In the genomic region with DNA sequence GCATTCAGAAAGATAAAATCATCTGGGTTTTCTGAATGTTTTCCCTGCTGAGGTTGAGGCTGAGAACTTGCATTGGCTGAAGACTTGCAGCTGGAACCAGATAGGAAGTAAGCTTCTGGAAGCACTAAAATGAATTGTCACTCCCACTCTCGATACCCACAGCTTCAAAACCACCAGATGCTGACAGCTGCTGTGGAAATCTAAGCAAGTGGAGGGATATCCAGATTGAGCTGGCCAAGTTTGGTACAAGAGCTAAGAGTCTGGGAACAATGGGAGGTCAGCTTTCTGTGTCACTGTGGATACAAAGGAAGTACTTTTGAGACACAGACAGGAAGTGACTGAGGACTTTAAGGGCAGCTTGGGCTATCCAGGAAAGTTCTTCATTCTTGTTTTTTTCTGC, we compare ENCODE assay signal across 11 cellular contexts. TPM values are rescaled to one million over a fixed set of nuclear protein-coding genes. Genes with fewer than 3 reads are reported as not detected.
DNase-seq lines count a peak whose midpoint lies in the region; ATAC-seq, FAIRE-seq and TF ChIP-seq lines count a peak whose summit lies in the region.
"Had no signal": no experiment of that assay in that cellular context is flagged by ENCODE, and none has a peak within 500 bp of the region (broad histone marks: within the 10 kb centered on the region; RNA-seq: fewer than 3 reads in every experiment).

No MANE protein-coding gene starts in this region.

- peaks cover 0 to 2% (median 0%) of the 10 kb centered on the region in 7 donors for H3K9me3 Mint-ChIP-seq in CD14-positive monocyte
- no peaks in the 10 kb centered on the region for H3K9me3 Mint-ChIP-seq in HFFc6
- H3K9me3 Mint-ChIP-seq in astrocyte (ENCODE audit: unreplicated experiment): peaks cover 3% of the 10 kb centered on the region

- H3K27ac Mint-ChIP-seq in CD14-positive monocyte (peak overlapping the region; percentile 75 to 89 (median 81)), HFFc6 (peak overlapping the region; percentile 36; the same call in 1 of the 2 replicates), astrocyte (ENCODE audit: unreplicated experiment) (no peak overlapping the region)
- H3K27ac Mint-ChIP-seq: mesothelial cell of epicardium had no signal

- TF ChIP-seq CTCF in CD14-positive monocyte (IDR thresholded peaks at IDR 0.05) (no peak), HFFc6 (IDR thresholded peaks at IDR 0.05) (no peak), astrocyte (IDR thresholded peaks at IDR 0.05; ENCODE audit: insufficient read depth, low read depth, low read length) (no peak)

- H2AFZ ChIP-seq in astrocyte (ENCODE audit: low read depth, low read length): no peak overlapping the region

- H3K79me2 ChIP-seq in astrocyte (ENCODE audit: insufficient read depth, low read length): no peaks in the 10 kb centered on the region

- ATAC-seq in HG03175 (IDR thresholded peaks at IDR 0.05; ENCODE audit: unreplicated experiment) (no peak), GM18867 (IDR thresholded peaks at IDR 0.05; ENCODE audit: unreplicated experiment) (no peak), GM18517 (IDR thresholded peaks at IDR 0.05; ENCODE audit: unreplicated experiment) (no peak), GM21526 (IDR thresholded peaks at IDR 0.05; ENCODE audit: low FRiP score, unreplicated experiment) (no peak)

- H3K27me3 Mint-ChIP-seq in CD14-positive monocyte (ENCODE audit: low read depth in 3 of 3): peaks cover 0 to 3% (median 0%) of the 10 kb centered on the region in 3 donors
- peaks cover under 1% of the 10 kb centered on the region for H3K27me3 Mint-ChIP-seq in HFFc6 (ENCODE audit: insufficient read depth)
- no peaks in the 10 kb centered on the region for H3K27me3 Mint-ChIP-seq in astrocyte (ENCODE audit: low read depth, unreplicated experiment)

- no peaks in the 10 kb centered on the region for H4K20me1 ChIP-seq in astrocyte (ENCODE audit: insufficient read depth, low read length)

- no peaks in the 10 kb centered on the region for H3K9me3 ChIP-seq in astrocyte (ENCODE audit: insufficient read depth, low read depth, low read length)

- H3K4me1 ChIP-seq in astrocyte (ENCODE audit: insufficient read depth, low read length): peaks cover 24% of the 10 kb centered on the region

- H3K27me3 ChIP-seq in astrocyte (ENCODE audit: insufficient read depth, low read length): no peaks in the 10 kb centered on the region

- DNase-seq in CD14-positive monocyte (ENCODE audit: low spot score): peak; percentile 49
- no peak for DNase-seq in HFFc6
- peak; percentile 47 for DNase-seq in astrocyte (ENCODE audit: low read depth)
- DNase-seq in mucosa of gallbladder (ENCODE audit: low spot score): peak; percentile 11
- DNase-seq: NCI-H187 had no signal

- FAIRE-seq in astrocyte (lab: Jason Lieb, UNC): no peak
- FAIRE-seq: urothelium cell line had no signal

- H3K4me2 ChIP-seq in astrocyte (ENCODE audit: low read length): no peak overlapping the region

- no peaks in the 10 kb centered on the region for H3K36me3 ChIP-seq in astrocyte (ENCODE audit: insufficient read depth, low read length)

- no peak overlapping the region for H3K27ac ChIP-seq in astrocyte (ENCODE audit: low read depth, low read length)

- no peak overlapping the region for H3K9ac ChIP-seq in astrocyte (ENCODE audit: low read length)

- H3K36me3 Mint-ChIP-seq in CD14-positive monocyte (peaks cover 0 to 2% of the 10 kb centered on the region in 2 donors), HFFc6 (ENCODE audit: low read depth) (no peaks in the 10 kb centered on the region), astrocyte (ENCODE audit: low read depth, unreplicated experiment) (peaks cover 3% of the 10 kb centered on the region)
- H3K36me3 Mint-ChIP-seq: mesothelial cell of epicardium had no signal

- no peak overlapping the region for H3K4me3 ChIP-seq in astrocyte (ENCODE audit: insufficient read depth, low read depth, low read length)

- peaks cover 51% of the 10 kb centered on the region for H3K4me1 Mint-ChIP-seq in CD14-positive monocyte
- peaks cover 64% of the 10 kb centered on the region for H3K4me1 Mint-ChIP-seq in HFFc6 (ENCODE audit: low read depth)
- peaks cover 27% of the 10 kb centered on the region for H3K4me1 Mint-ChIP-seq in astrocyte (ENCODE audit: low read depth, unreplicated experiment)

- intact Hi-C loops in CD14-positive monocyte (cut with micrococcal nuclease): loop anchor here in 1 of 2 donors (10.0 kb wide), 1 partner anchor 217 kb away; no protein-coding TSS in a partner anchor

- H3K4me3 Mint-ChIP-seq in CD14-positive monocyte: peak overlapping the region in 1 of 2 donors; percentile 15
- no peak overlapping the region for H3K4me3 Mint-ChIP-seq in HFFc6
- no peak overlapping the region for H3K4me3 Mint-ChIP-seq in astrocyte (ENCODE audit: unreplicated experiment)
- H3K4me3 Mint-ChIP-seq: mesothelial cell of epicardium had no signal

RNA-seq across cellular contexts. Expression of a gene that starts 51.3 kb away (rescaled TPM):
- 100 to 1,000 TPM; 415 to 531 TPM for polyA plus RNA-seq in CD14-positive monocyte
- 1,000 to 10,000 TPM; 1,912 to 2,221 (median 2,175) TPM for total RNA-seq in HFFc6 (2021; fragmentation: NEBNext Ultra II Directional; extraction: Animal tissue kit (Norgen Biotek cat#: 25700))
- 148 and 154 TPM in 2 replicates for total RNA-seq in astrocyte
- total RNA-seq in mucosa of gallbladder: 356 TPM
